ENCODE assay signal across 22 cellular contexts in genomic region chr13:62019858-62020257, GRCh38.
DNase-seq lines count a peak whose midpoint lies in the region; ATAC-seq and TF ChIP-seq lines count a peak whose summit lies in the region.
"Had no signal": no experiment of that assay in that cellular context is flagged by ENCODE, and none has a peak within 500 bp of the region (broad histone marks: within the 10 kb centered on the region; RNA-seq: fewer than 3 reads in every experiment).

No MANE protein-coding gene starts in this region.

- H3K4me3 ChIP-seq in GM23338, result no peak overlapping the region
- no peak overlapping the region for H3K4me3 ChIP-seq in SU-DHL-6 (ENCODE audit: insufficient read depth, low read length, poor library complexity, severe bottlenecking)
- H3K4me3 ChIP-seq in gastrocnemius medialis, result no peak overlapping the region
- H3K4me3 ChIP-seq: A549; BLaER1 treated with 17β-estradiol and CSF1 and Interleukin-3, amounts not matched to agents 10 nM and 100 nM; GM12878 had no signal

- H3K27me3 ChIP-seq in GM23338 (ENCODE audit: insufficient read depth), result no peaks in the 10 kb centered on the region
- H3K27me3 ChIP-seq in SU-DHL-6 (ENCODE audit: low read length), result no peaks in the 10 kb centered on the region
- H3K27me3 ChIP-seq in gastrocnemius medialis, result no peaks in the 10 kb centered on the region
- H3K27me3 ChIP-seq: BE2C; BLaER1 treated with 17β-estradiol and CSF1 and Interleukin-3, amounts not matched to agents 10 nM and 100 nM had no signal

- H3K9ac ChIP-seq in SU-DHL-6 (ENCODE audit: low read length), result no peak overlapping the region
- H3K9ac ChIP-seq: BLaER1 treated with 17β-estradiol and CSF1 and Interleukin-3, amounts not matched to agents 10 nM and 100 nM had no signal

- H3K9me3 Mint-ChIP-seq in GM23338 (no peaks in the 10 kb centered on the region), progenitor cell of endocrine pancreas (ENCODE audit: low read depth) (no peaks in the 10 kb centered on the region)
- H3K9me3 Mint-ChIP-seq: CD4-positive, alpha-beta T cell had no signal

- H3K27me3 Mint-ChIP-seq in GM23338 (ENCODE audit: insufficient read depth, low read depth, poor library complexity) (no peaks in the 10 kb centered on the region), progenitor cell of endocrine pancreas (no peaks in the 10 kb centered on the region)
- H3K27me3 Mint-ChIP-seq: CD4-positive, alpha-beta T cell; CD8-positive, alpha-beta memory T cell had no signal

- H3K36me3 ChIP-seq in GM23338 (ENCODE audit: insufficient read depth) (no peaks in the 10 kb centered on the region), SU-DHL-6 (ENCODE audit: low read length) (no peaks in the 10 kb centered on the region), gastrocnemius medialis (no peaks in the 10 kb centered on the region)
- H3K36me3 ChIP-seq: BE2C; BLaER1 treated with 17β-estradiol and CSF1 and Interleukin-3, amounts not matched to agents 10 nM and 100 nM had no signal

- no peak overlapping the region for H3K4me3 Mint-ChIP-seq in GM23338
- H3K4me3 Mint-ChIP-seq in progenitor cell of endocrine pancreas (ENCODE audit: low read depth), result no peak overlapping the region
- H3K4me3 Mint-ChIP-seq: CD14-positive monocyte; CD4-positive, alpha-beta T cell; CD8-positive, alpha-beta memory T cell had no signal

- no peak for DNase-seq in GM23338 (ENCODE audit: low spot score)
- DNase-seq in KBM-7, result peak; percentile 11
- no peak for DNase-seq in left lobe of liver (ENCODE audit: low spot score)
- DNase-seq in gastrocnemius medialis, result no peak
- DNase-seq in progenitor cell of endocrine pancreas (ENCODE audit: low spot score, unreplicated experiment), result no peak
- DNase-seq: 8988T; ACHN; AML-193; BE2C; CD4-positive, alpha-beta T cell; CD8-positive, alpha-beta memory T cell; DMS 273 treated with DMSO at 0.1 percent for 48 hours; DMS79; EL; GDM1; H7; HCEC 1CT had no signal

- H3K4me2 ChIP-seq in GM23338 (no peak overlapping the region), SU-DHL-6 (ENCODE audit: low read depth, low read length, poor library complexity, severe bottlenecking) (no peak overlapping the region)
- H3K4me2 ChIP-seq: A549; BLaER1 treated with 17β-estradiol and CSF1 and Interleukin-3, amounts not matched to agents 10 nM and 100 nM had no signal

- H3K4me1 ChIP-seq in GM23338 (ENCODE audit: insufficient read depth) (no peaks in the 10 kb centered on the region), gastrocnemius medialis (no peaks in the 10 kb centered on the region)
- H3K4me1 ChIP-seq: A549; BLaER1 treated with 17β-estradiol and CSF1 and Interleukin-3, amounts not matched to agents 10 nM and 100 nM had no signal

- H2AFZ ChIP-seq in GM23338 (peak overlapping the region; percentile 80), SU-DHL-6 (ENCODE audit: low read depth, low read length, severe bottlenecking) (peak overlapping the region; percentile 59)

- TF ChIP-seq CTCF in GM23338 (conservative IDR thresholded peaks at IDR 0.05; ENCODE audit: low read depth in 2 of 2) (no peak), SU-DHL-6 (IDR thresholded peaks at IDR 0.05; ENCODE audit: insufficient read depth, low read length, poor library complexity, severe bottlenecking) (no peak), gastrocnemius medialis (IDR thresholded peaks at IDR 0.05 in 4 of 5, conservative IDR thresholded peaks at IDR 0.05 in 1 of 5) (no peak), progenitor cell of endocrine pancreas (IDR thresholded peaks at IDR 0.05; ENCODE audit: unreplicated experiment) (no peak)

- H3K27ac Mint-ChIP-seq in GM23338, result no peak overlapping the region
- no peak overlapping the region for H3K27ac Mint-ChIP-seq in progenitor cell of endocrine pancreas
- H3K27ac Mint-ChIP-seq: CD14-positive monocyte; CD4-positive, alpha-beta T cell; CD8-positive, alpha-beta memory T cell had no signal

- no peak for TF ChIP-seq POLR2A in gastrocnemius medialis (IDR thresholded peaks at IDR 0.05)

- no peaks in the 10 kb centered on the region for H3K9me3 ChIP-seq in SU-DHL-6 (ENCODE audit: insufficient read depth, low read length)
- no peaks in the 10 kb centered on the region for H3K9me3 ChIP-seq in gastrocnemius medialis
- H3K9me3 ChIP-seq: A549; BE2C; BLaER1 treated with 17β-estradiol and CSF1 and Interleukin-3, amounts not matched to agents 10 nM and 100 nM had no signal

- in situ Hi-C loops in KBM-7 (cut with MboI; ENCODE audit: low pct_unique_long_range_greater_than_20kb, low sequenced_read_pairs), result no loop called here
- in situ Hi-C loops in gastrocnemius medialis (cut with MboI; ENCODE audit: low sequenced_read_pairs in 4 of 4), result no loop called here

- H4K20me1 ChIP-seq in GM23338 (replicated peaks; ENCODE audit: insufficient read depth) (no peaks in the 10 kb centered on the region), SU-DHL-6 (ENCODE audit: low read depth, low read length) (no peaks in the 10 kb centered on the region)
- H4K20me1 ChIP-seq: BLaER1 treated with 17β-estradiol and CSF1 and Interleukin-3, amounts not matched to agents 10 nM and 100 nM had no signal

- no peaks in the 10 kb centered on the region for H3K36me3 Mint-ChIP-seq in GM23338 (ENCODE audit: low read depth)
- no peaks in the 10 kb centered on the region for H3K36me3 Mint-ChIP-seq in progenitor cell of endocrine pancreas (ENCODE audit: insufficient read depth)
- H3K36me3 Mint-ChIP-seq: CD14-positive monocyte; CD8-positive, alpha-beta memory T cell had no signal

- intact Hi-C loops in gastrocnemius medialis (cut with DNase I; ENCODE audit: low total_unique reads), result no loop called here

- no peaks in the 10 kb centered on the region for H3K9me2 ChIP-seq in GM23338 (ENCODE audit: insufficient read depth)
- H3K9me2 ChIP-seq in SU-DHL-6 (replicated peaks; ENCODE audit: insufficient read depth, low read length), result no peaks in the 10 kb centered on the region

- no peak for ATAC-seq in GM23338
- no peak for ATAC-seq in left lobe of liver
- ATAC-seq in gastrocnemius medialis, result no peak
- ATAC-seq: A549, GM12878 had no signal

- H3K79me2 ChIP-seq in GM23338 (replicated peaks; ENCODE audit: insufficient read depth) (no peaks in the 10 kb centered on the region), SU-DHL-6 (ENCODE audit: insufficient read depth, low read length) (no peaks in the 10 kb centered on the region)

- H3F3A ChIP-seq in GM23338 (replicated peaks; ENCODE audit: low read depth), result no peaks in the 10 kb centered on the region
- no peaks in the 10 kb centered on the region for H3F3A ChIP-seq in SU-DHL-6 (ENCODE audit: insufficient read depth)

- H3K4me1 Mint-ChIP-seq in GM23338 (no peaks in the 10 kb centered on the region), progenitor cell of endocrine pancreas (ENCODE audit: low read depth) (peaks cover 8% of the 10 kb centered on the region)
- H3K4me1 Mint-ChIP-seq: CD14-positive monocyte; CD8-positive, alpha-beta memory T cell had no signal

- no peak overlapping the region for H3K27ac ChIP-seq in GM23338 (ENCODE audit: low read depth)
- H3K27ac ChIP-seq in SU-DHL-6 (ENCODE audit: low read depth, low read length), result no peak overlapping the region
- no peak overlapping the region for H3K27ac ChIP-seq in gastrocnemius medialis
- H3K27ac ChIP-seq: A549; BLaER1 treated with 17β-estradiol and CSF1 and Interleukin-3, amounts not matched to agents 10 nM and 100 nM had no signal

TF ChIP-seq in GM23338, 12 proteins besides CTCF, POLR2A, EP300 and RAD21 (continues in another document):
- no peak for TF ChIP-seq POLR2AphosphoS5 (IDR thresholded peaks at IDR 0.05; ENCODE audit: low read depth)
- TF ChIP-seq JUNB (IDR thresholded peaks at IDR 0.05; ENCODE audit: unreplicated experiment), result no peak
- no peak for TF ChIP-seq EZH2 (IDR thresholded peaks at IDR 0.05; ENCODE audit: low read depth, unreplicated experiment)
- TF ChIP-seq STAT1 (IDR thresholded peaks at IDR 0.05; ENCODE audit: unreplicated experiment), result no peak
- TF ChIP-seq, protein P1, sequence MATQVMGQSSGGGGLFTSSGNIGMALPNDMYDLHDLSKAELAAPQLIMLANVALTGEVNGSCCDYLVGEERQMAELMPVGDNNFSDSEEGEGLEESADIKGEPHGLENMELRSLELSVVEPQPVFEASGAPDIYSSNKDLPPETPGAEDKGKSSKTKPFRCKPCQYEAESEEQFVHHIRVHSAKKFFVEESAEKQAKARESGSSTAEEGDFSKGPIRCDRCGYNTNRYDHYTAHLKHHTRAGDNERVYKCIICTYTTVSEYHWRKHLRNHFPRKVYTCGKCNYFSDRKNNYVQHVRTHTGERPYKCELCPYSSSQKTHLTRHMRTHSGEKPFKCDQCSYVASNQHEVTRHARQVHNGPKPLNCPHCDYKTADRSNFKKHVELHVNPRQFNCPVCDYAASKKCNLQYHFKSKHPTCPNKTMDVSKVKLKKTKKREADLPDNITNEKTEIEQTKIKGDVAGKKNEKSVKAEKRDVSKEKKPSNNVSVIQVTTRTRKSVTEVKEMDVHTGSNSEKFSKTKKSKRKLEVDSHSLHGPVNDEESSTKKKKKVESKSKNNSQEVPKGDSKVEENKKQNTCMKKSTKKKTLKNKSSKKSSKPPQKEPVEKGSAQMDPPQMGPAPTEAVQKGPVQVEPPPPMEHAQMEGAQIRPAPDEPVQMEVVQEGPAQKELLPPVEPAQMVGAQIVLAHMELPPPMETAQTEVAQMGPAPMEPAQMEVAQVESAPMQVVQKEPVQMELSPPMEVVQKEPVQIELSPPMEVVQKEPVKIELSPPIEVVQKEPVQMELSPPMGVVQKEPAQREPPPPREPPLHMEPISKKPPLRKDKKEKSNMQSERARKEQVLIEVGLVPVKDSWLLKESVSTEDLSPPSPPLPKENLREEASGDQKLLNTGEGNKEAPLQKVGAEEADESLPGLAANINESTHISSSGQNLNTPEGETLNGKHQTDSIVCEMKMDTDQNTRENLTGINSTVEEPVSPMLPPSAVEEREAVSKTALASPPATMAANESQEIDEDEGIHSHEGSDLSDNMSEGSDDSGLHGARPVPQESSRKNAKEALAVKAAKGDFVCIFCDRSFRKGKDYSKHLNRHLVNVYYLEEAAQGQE (IDR thresholded peaks at IDR 0.05; ENCODE audit: unreplicated experiment), result no peak
- TF ChIP-seq NANOG (IDR thresholded peaks at IDR 0.05; ENCODE audit: borderline replicate concordance), result no peak
- no peak for TF ChIP-seq ZNF114 (CRISPR knock-in tag; IDR thresholded peaks at IDR 0.05)
- TF ChIP-seq, protein P2, sequence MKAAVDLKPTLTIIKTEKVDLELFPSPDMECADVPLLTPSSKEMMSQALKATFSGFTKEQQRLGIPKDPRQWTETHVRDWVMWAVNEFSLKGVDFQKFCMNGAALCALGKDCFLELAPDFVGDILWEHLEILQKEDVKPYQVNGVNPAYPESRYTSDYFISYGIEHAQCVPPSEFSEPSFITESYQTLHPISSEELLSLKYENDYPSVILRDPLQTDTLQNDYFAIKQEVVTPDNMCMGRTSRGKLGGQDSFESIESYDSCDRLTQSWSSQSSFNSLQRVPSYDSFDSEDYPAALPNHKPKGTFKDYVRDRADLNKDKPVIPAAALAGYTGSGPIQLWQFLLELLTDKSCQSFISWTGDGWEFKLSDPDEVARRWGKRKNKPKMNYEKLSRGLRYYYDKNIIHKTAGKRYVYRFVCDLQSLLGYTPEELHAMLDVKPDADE (IDR thresholded peaks at IDR 0.05), result no peak
